Comparison of ENCODE assay signal across 8 cellular contexts in the genomic region with DNA sequence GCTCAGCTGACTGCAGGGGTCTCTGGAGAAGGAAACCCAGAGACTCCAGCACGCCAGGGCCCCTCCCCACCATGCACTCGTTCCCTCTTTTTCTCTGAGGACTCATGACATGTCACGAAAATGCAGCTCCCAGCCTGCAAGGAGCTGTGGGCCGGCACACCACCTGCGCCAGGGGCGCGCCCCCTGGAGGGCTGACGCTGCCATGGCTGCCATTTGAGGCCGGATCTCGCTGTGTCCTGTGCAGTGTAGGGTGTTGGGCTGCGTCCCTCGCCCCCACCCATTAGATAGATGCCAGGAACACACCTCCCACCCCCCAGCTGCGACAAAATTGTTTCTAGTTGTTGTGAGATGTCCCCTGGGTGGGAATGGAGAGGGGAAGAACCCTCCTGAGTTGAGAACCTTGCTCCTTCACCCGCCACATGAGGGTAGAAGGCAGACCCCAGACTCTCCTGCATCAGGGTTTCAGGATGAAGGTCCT. TPM values are rescaled to one million over a fixed set of nuclear protein-coding genes. Genes with fewer than 3 reads are reported as not detected.
DNase-seq lines count a peak whose midpoint lies in the region; ATAC-seq, FAIRE-seq and TF ChIP-seq lines count a peak whose summit lies in the region.

No MANE protein-coding gene starts in this region.

- peak; percentile 76 to 77 for ATAC-seq in activated CD4-positive, CD25-positive, alpha-beta regulatory T cell treated with anti-CD3 and anti-CD28 coated beads, Interleukin-2, amount 50 U/mL, for 24 hours
- ATAC-seq in right lobe of liver, result peak; percentile 6 to 19 (median 12)
- ATAC-seq in HG03196 (IDR thresholded peaks at IDR 0.05; ENCODE audit: unreplicated experiment), result no peak

- no peak for FAIRE-seq in bronchial epithelial cell (lab: Jason Lieb, UNC)

- peak; percentile 84 for DNase-seq in ELF-1 (ENCODE audit: low read depth, low spot score)
- peak; percentile 84 for DNase-seq in KBM-7
- DNase-seq in bronchial epithelial cell (ENCODE audit: low read depth), result peak; percentile 35
- peak; percentile 71 to 78 (median 75) for DNase-seq in right lobe of liver
- peak; percentile 53 for DNase-seq in stimulated activated CD8-positive, alpha-beta memory T cell treated with anti-CD3 and anti-CD28 coated beads, Interleukin-15, amount 100 ng/mL, for 1 hour (ENCODE audit: low read depth)
- no peak for DNase-seq in NCI-H1105 treated with DMSO at 0.1 percent for 48 hours (lab: John Stamatoyannopoulos, UW)

- H3K9me3 ChIP-seq in right lobe of liver, result no peaks in the 10 kb centered on the region

- intact Hi-C loops in right lobe of liver (cut with DNase I), result loop anchor here in 1 of 2 donors (10.0 kb wide), 1 partner anchor 78 kb away; no protein-coding TSS in a partner anchor

- no peaks in the 10 kb centered on the region for H3K27me3 ChIP-seq in bronchial epithelial cell (ENCODE audit: control insufficient read depth, insufficient read depth, low read length)
- H3K27me3 ChIP-seq in right lobe of liver, result no peaks in the 10 kb centered on the region

- peaks cover 0 to 34% (median 17%) of the 10 kb centered on the region in 4 donors for H3K4me1 ChIP-seq in right lobe of liver

- peak overlapping the region in 1 of 3 donors; percentile 77 for H3K27ac ChIP-seq in right lobe of liver

- TF ChIP-seq CTCF in bronchial epithelial cell (IDR thresholded peaks at IDR 0.05; ENCODE audit: insufficient read depth, low read length, severe bottlenecking), result peak; percentile 99
- peak; percentile 63 to 82 (median 66) for TF ChIP-seq CTCF in right lobe of liver (IDR thresholded peaks at IDR 0.05)

- in situ Hi-C loops in KBM-7 (cut with MboI; ENCODE audit: low pct_unique_long_range_greater_than_20kb, low sequenced_read_pairs), result no loop called here

- H3K36me3 ChIP-seq in bronchial epithelial cell (ENCODE audit: control insufficient read depth, insufficient read depth, low read length) (peaks cover 2% of the 10 kb centered on the region), right lobe of liver (peaks cover 0 to 9% (median 2%) of the 10 kb centered on the region in 4 donors)

- H3K4me3 ChIP-seq in bronchial epithelial cell (ENCODE audit: low read depth, low read length) (no peak overlapping the region), right lobe of liver (no peak overlapping the region)

- WGBS in right lobe of liver (ENCODE audit: insufficient coverage, low coverage, low lambda C conversion rate, missing lambda C conversion rate), result 27% methylated on average over 8 of the region's 14 CpGs

- no peak for TF ChIP-seq POLR2A in right lobe of liver (IDR thresholded peaks at IDR 0.05)

RNA-seq across cellular contexts. Expression of gene SYNGR2, which starts 8.2 kb away (rescaled TPM):
- total RNA-seq in bronchial epithelial cell (41.9 and 51.0 TPM in 2 replicates), right lobe of liver (10 to 100 TPM; 43.3 to 55.8 (median 50.4) TPM)

RNA-seq across cellular contexts. Expression of gene TK1, which starts 10.3 kb away (rescaled TPM):
- total RNA-seq in bronchial epithelial cell (0.79 and 2.9 TPM in 2 replicates), right lobe of liver (1 to 10 TPM; 2.1 to 8.3 (median 4.7) TPM)

RNA-seq across cellular contexts. Expression of gene AFMID, which starts 10.6 kb away (rescaled TPM):
- 13.2 and 32.1 TPM in 2 replicates for total RNA-seq in bronchial epithelial cell
- total RNA-seq in right lobe of liver, result 100 to 1,000 TPM in 5 of 6 experiments, 10 to 100 TPM in 1; 96.6 to 156 (median 142) TPM

RNA-seq across cellular contexts. Expression of gene C17orf99, which starts 30.4 kb away (rescaled TPM):
- total RNA-seq in bronchial epithelial cell (0.13 TPM in 1 of 2 replicates, not detected in the other), right lobe of liver (not detected)

RNA-seq across cellular contexts. Expression of gene BIRC5, which starts 37.5 kb away (rescaled TPM):
- 0.53 and 3.1 TPM in 2 replicates for total RNA-seq in bronchial epithelial cell
- total RNA-seq in right lobe of liver, result 1 to 10 TPM in 4 of 6 experiments, under 1 TPM in 2; 0.57 to 2.0 (median 1.4) TPM
